Comparison of ENCODE assay signal across 8 cellular contexts in the genomic region with DNA sequence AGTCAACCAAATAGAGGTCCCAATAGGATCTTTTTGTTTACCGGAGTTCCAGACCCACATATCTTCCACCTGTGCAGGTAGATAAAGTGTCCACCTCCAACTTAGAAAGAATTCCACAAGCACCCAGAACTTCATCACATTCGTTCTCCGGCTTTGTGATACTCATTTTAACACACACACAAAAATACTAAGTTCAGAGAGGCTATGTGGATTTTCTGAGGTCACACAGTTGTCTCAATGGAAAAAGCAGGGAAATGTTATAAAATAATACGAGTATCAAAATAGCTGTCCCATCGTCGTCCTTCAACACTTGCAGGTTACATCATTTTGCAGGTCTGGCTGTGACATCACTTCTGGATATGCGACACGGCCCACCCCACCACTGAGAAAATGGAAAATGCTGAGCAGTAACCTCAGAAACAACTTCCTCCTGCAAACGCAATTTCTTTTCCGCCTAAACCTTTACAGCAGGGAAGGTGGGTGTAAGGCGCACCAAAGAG.
DNase-seq lines count a peak whose midpoint lies in the region; ATAC-seq and TF ChIP-seq lines count a peak whose summit lies in the region.

No MANE protein-coding gene starts in this region.

- H2AFZ ChIP-seq in PC-9: peak overlapping the region; percentile 81

- peaks cover 28% of the 10 kb centered on the region for H3F3A ChIP-seq in PC-9 (ENCODE audit: insufficient read depth, low read depth)

- no peaks in the 10 kb centered on the region for H4K20me1 ChIP-seq in PC-9 (ENCODE audit: insufficient read depth)

- H3K4me3 ChIP-seq in PC-9 (peak overlapping the region; percentile 70), epithelial cell of proximal tubule (ENCODE audit: low read depth, low read length) (peak overlapping the region; percentile 68), neutrophil (ENCODE audit: low read depth in 1 of 2, low read length in 1 of 2) (peak overlapping the region; percentile 49 to 54)

- BruUV-seq in PC-9 (replicated peaks; lab: Mats Ljungman, UMichigan): TSS peak; percentile 50

- H3K79me2 ChIP-seq in PC-9 (ENCODE audit: low read depth): no peaks in the 10 kb centered on the region

- H3K27ac ChIP-seq in PC-9 (peak overlapping the region; percentile 62), neutrophil (peak overlapping the region; percentile 88)

- peak; percentile 18 for DNase-seq in stimulated activated CD4-positive, alpha-beta T cell treated with anti-CD3 and anti-CD28 coated beads, Interleukin-1b, Interleukin-23, amount 100 ng/mL, for 48 hours
- DNase-seq in stimulated activated CD4-positive, alpha-beta T cell treated with anti-CD3 and anti-CD28 coated beads, Interleukin-4, amount 100 ng/mL, for 1 hour: no peak
- DNase-seq in PC-9 (no peak), epithelial cell of proximal tubule (ENCODE audit: low read depth) (no peak), HuH-7 (ENCODE audit: low spot score) (no peak)

- no peak for ATAC-seq in GM18867 (IDR thresholded peaks at IDR 0.05; ENCODE audit: unreplicated experiment)
- ATAC-seq in GM21447 (IDR thresholded peaks at IDR 0.05; ENCODE audit: unreplicated experiment): no peak

- H3K27me3 ChIP-seq in PC-9 (ENCODE audit: insufficient read depth, low read depth) (no peaks in the 10 kb centered on the region), neutrophil (peaks cover 58% of the 10 kb centered on the region)

- peaks cover 32% of the 10 kb centered on the region for H3K4me1 ChIP-seq in PC-9 (replicated peaks; ENCODE audit: insufficient read depth)
- H3K4me1 ChIP-seq in neutrophil (ENCODE audit: control insufficient read depth in 1 of 2, insufficient read depth in 1 of 2, low read depth in 1 of 2, low read length in 1 of 2): peaks cover 38 to 49% of the 10 kb centered on the region in 2 experiments

- TF ChIP-seq CTCF in PC-9 (conservative IDR thresholded peaks at IDR 0.05): no peak; the same call in 1 of the 2 replicates
- no peak for TF ChIP-seq CTCF in epithelial cell of proximal tubule (conservative IDR thresholded peaks at IDR 0.05; ENCODE audit: low read depth, low read length)
- no peak for TF ChIP-seq CTCF in neutrophil (IDR thresholded peaks at IDR 0.05)

- POLR2A ChIA-PET in PC-9 (lab: Charles Lee; ENCODE audit: unreplicated experiment): interaction anchor here (0.7 to 1.0 kb wide), 2 partner anchors 159 to 181 kb away, joined by 3 to 7 read pairs; no protein-coding TSS in a partner anchor

- CTCF ChIA-PET in PC-9 (lab: Charles Lee): no interaction called here

- intact Hi-C loops in PC-9 (cut with micrococcal nuclease; ENCODE audit: unreplicated experiment): loop anchor here (1.0 kb wide), 1 partner anchor 179 kb away; no protein-coding TSS in a partner anchor

- no peaks in the 10 kb centered on the region for H3K9me2 ChIP-seq in PC-9 (ENCODE audit: insufficient read depth)

- no peaks in the 10 kb centered on the region for H3K36me3 ChIP-seq in PC-9 (ENCODE audit: low read depth)
- no peaks in the 10 kb centered on the region for H3K36me3 ChIP-seq in neutrophil

- H3K9me3 ChIP-seq in PC-9 (ENCODE audit: insufficient read depth, low read depth) (no peaks in the 10 kb centered on the region), neutrophil (no peaks in the 10 kb centered on the region)

- peak overlapping the region; percentile 92 for H3K4me2 ChIP-seq in PC-9
